Comparison of ENCODE assay signal across 27 cellular contexts in the genomic region with DNA sequence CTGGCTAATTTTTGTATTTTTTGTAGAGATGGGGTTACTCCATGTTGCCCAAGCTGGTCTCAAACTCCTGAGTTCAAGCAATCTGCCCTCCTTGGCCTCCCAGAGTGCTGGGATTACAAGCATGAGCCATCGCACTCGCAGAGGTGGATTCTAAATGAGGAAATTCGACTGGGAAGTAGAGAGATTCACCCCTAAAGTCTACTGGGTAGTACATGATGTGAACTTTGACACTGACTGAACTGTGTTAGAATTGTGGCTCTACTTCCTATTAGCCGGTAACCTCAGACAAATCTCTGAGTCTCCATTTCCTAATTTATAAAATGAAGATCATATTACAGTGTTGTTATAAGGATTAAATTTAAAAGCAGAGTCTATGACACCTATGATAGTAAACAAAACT.
"Had no signal": no experiment of that assay in that cellular context is flagged by ENCODE, and none has a peak within 500 bp of the region (broad histone marks: within the 10 kb centered on the region; RNA-seq: fewer than 3 reads in every experiment).

No MANE protein-coding gene starts in this region.

- H3K9ac ChIP-seq: neural progenitor cell, parathyroid adenoma had no signal

- ATAC-seq: natural killer cell; psoas muscle; right cardiac atrium; stimulated activated effector memory CD8-positive, alpha-beta T cell treated with anti-CD3 and anti-CD28 coated beads, Interleukin-12 subunit alpha, Interleukin-12 subunit beta, amount 100 ng/mL, for 72 hours; stimulated activated naive B cell treated with anti-CD40 and anti-IgM and Interleukin-4, amounts not matched to agents 10 μg/mL and 1 μg/mL and 100 μg/mL, for 72 hours had no signal

- H3K4me3 Mint-ChIP-seq: natural killer cell; nephron; neural progenitor cell; stimulated activated effector memory CD8-positive, alpha-beta T cell treated with anti-CD3 and anti-CD28 coated beads, Interleukin-12 subunit alpha, Interleukin-12 subunit beta, amount 100 ng/mL, for 72 hours; stimulated activated naive B cell treated with anti-CD40 and anti-IgM and Interleukin-4, amounts not matched to agents 10 μg/mL and 1 μg/mL and 100 μg/mL, for 72 hours; stimulated activated naive CD8-positive, alpha-beta T cell treated with anti-CD3 and anti-CD28 coated beads, Interleukin-15, Interleukin-2, amounts not matched to agents 100 ng/mL and 50 ng/mL, for 24 hours; type B pancreatic cell had no signal

- H2AFZ ChIP-seq: neural progenitor cell, parathyroid adenoma had no signal

- H3K36me3 ChIP-seq: neural progenitor cell, ovary, right lobe of liver, sigmoid colon, stomach, thoracic aorta, thyroid gland, tibial nerve, vagina had no signal

- DNase-seq: natural killer cell; occipital lobe; ovary; posterior cingulate gyrus; psoas muscle; right cardiac atrium; sigmoid colon; small intestine; stimulated activated CD4-positive, alpha-beta T cell treated with anti-CD3 and anti-CD28 coated beads, Interleukin-15, amount 100 ng/mL, for 24 hours; stimulated activated CD4-positive, alpha-beta T cell treated with anti-CD3 and anti-CD28 coated beads, Interleukin-2, amount 100 ng/mL, for 24 hours; stimulated activated CD4-positive, alpha-beta T cell treated with anti-CD3 and anti-CD28 coated beads, Interleukin-2, amount 100 ng/mL, for 48 hours; stimulated activated CD4-positive, alpha-beta T cell treated with anti-CD3 and anti-CD28 coated beads, Interleukin-4, amount 100 ng/mL, for 24 hours; stimulated activated naive B cell treated with anti-CD40 and anti-IgM and Interleukin-4, amounts not matched to agents 10 μg/mL and 1 μg/mL and 100 μg/mL, for 72 hours; stimulated activated naive CD4-positive, alpha-beta T cell treated with Interleukin-2 at 50 U/mL for 16 hours; stomach; thyroid gland had no signal

- H3K27me3 ChIP-seq: ovary, right lobe of liver, thyroid gland, vagina had no signal

- H3K36me3 Mint-ChIP-seq: natural killer cell; neural progenitor cell; stimulated activated effector memory CD8-positive, alpha-beta T cell treated with anti-CD3 and anti-CD28 coated beads, Interleukin-12 subunit alpha, Interleukin-12 subunit beta, amount 100 ng/mL, for 72 hours; stimulated activated naive B cell treated with anti-CD40 and anti-IgM and Interleukin-4, amounts not matched to agents 10 μg/mL and 1 μg/mL and 100 μg/mL, for 72 hours; type B pancreatic cell had no signal

- H3K9me3 ChIP-seq: ovary, psoas muscle, right lobe of liver, sigmoid colon, thoracic aorta, thyroid gland, tibial nerve, vagina had no signal

- H3K9me3 Mint-ChIP-seq: natural killer cell; nephron; neural progenitor cell; stimulated activated naive B cell treated with anti-CD40 and anti-IgM and Interleukin-4, amounts not matched to agents 10 μg/mL and 1 μg/mL and 100 μg/mL, for 72 hours; stimulated activated naive CD8-positive, alpha-beta T cell treated with anti-CD3 and anti-CD28 coated beads, Interleukin-15, Interleukin-2, amounts not matched to agents 100 ng/mL and 50 ng/mL, for 24 hours had no signal

- H3K79me2 ChIP-seq: parathyroid adenoma had no signal

- H3K4me2 ChIP-seq: neural progenitor cell had no signal

- H3K27ac Mint-ChIP-seq: natural killer cell; nephron; neural progenitor cell; progenitor cell of endocrine pancreas; stimulated activated effector memory CD8-positive, alpha-beta T cell treated with anti-CD3 and anti-CD28 coated beads, Interleukin-12 subunit alpha, Interleukin-12 subunit beta, amount 100 ng/mL, for 72 hours; stimulated activated naive B cell treated with anti-CD40 and anti-IgM and Interleukin-4, amounts not matched to agents 10 μg/mL and 1 μg/mL and 100 μg/mL, for 72 hours; stimulated activated naive CD8-positive, alpha-beta T cell treated with anti-CD3 and anti-CD28 coated beads, Interleukin-15, Interleukin-2, amounts not matched to agents 100 ng/mL and 50 ng/mL, for 24 hours; type B pancreatic cell had no signal

- H3K4me1 ChIP-seq: parathyroid adenoma, sigmoid colon, stomach, tibial nerve, vagina had no signal

- H3K4me1 Mint-ChIP-seq: natural killer cell; stimulated activated effector memory CD8-positive, alpha-beta T cell treated with anti-CD3 and anti-CD28 coated beads, Interleukin-12 subunit alpha, Interleukin-12 subunit beta, amount 100 ng/mL, for 72 hours; stimulated activated naive B cell treated with anti-CD40 and anti-IgM and Interleukin-4, amounts not matched to agents 10 μg/mL and 1 μg/mL and 100 μg/mL, for 72 hours had no signal

- H3K4me3 ChIP-seq: neural progenitor cell, ovary, psoas muscle, right lobe of liver, sigmoid colon, stomach, thoracic aorta, thyroid gland, tibial nerve, vagina had no signal

- H3K27ac ChIP-seq: neural progenitor cell, ovary, parathyroid adenoma, psoas muscle, sigmoid colon, stomach, thoracic aorta, thyroid gland, tibial nerve, vagina had no signal
